ENCODE assay signal across 8 cellular contexts in the genomic region with DNA sequence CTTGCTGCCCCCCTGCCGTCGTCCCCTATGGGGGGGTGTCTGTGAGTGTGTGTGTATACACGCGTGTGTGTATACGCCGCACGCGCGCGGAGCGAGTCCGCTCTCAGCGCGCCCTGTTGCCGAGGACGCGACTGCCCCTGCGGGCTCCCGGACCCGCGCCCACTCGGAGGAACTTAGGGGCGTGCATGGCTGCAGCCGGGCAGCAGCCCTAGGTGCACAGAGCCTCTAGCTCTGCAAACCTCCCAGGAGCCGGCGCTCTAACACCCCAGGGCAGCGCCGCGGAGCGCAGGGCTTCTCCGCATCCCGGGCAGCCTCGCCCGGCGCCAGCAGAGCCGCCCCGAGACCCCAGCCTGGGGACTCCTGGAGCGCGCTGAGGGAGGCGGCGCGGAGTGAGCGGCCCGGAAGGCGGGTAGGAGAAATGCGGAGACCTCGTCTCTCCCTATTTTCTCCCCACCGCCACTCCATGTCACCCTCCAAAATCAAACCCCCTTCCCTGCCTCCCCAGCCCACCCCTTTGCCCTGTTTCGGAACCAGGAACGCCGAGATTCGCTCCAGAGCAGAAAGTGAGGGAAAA.
DNase-seq lines count a peak whose midpoint lies in the region; ATAC-seq and TF ChIP-seq lines count a peak whose summit lies in the region.

No MANE protein-coding gene starts in this region.

- DNase-seq in DMS 273 (lab: John Stamatoyannopoulos, UW; ENCODE audit: unreplicated experiment) (peak; percentile 66), DMS 273 treated with DMSO at 0.1 percent for 48 hours (lab: John Stamatoyannopoulos, UW) (no peak), HFF-Myc (ENCODE audit: extremely low read depth, low read depth) (no peak), OCI-M1 (lab: John Stamatoyannopoulos, UW) (peak; percentile 65), amniotic stem cell (lab: John Stamatoyannopoulos, UW) (peak; percentile 2), hepatic stellate cell (ENCODE audit: low spot score) (peak; percentile 31)

- peak overlapping the region; percentile 96 for H3K27ac ChIP-seq in rectal smooth muscle tissue (ENCODE audit: low read depth, low read length)

- TF ChIP-seq CTCF in HFF-Myc (IDR thresholded peaks at IDR 0.05; ENCODE audit: low read depth, low read length, missing control alignments) = no peak

- H3K9ac ChIP-seq in rectal smooth muscle tissue (ENCODE audit: low read length) = peak overlapping the region; percentile 97

- no peak for ATAC-seq in GM18861 (IDR thresholded peaks at IDR 0.05; ENCODE audit: unreplicated experiment)

- peaks cover 7% of the 10 kb centered on the region for H3K36me3 ChIP-seq in rectal smooth muscle tissue (ENCODE audit: control insufficient read depth, insufficient read depth, low read length)

- peak overlapping the region; percentile 77 for H3K4me3 ChIP-seq in HFF-Myc (replicated peaks; ENCODE audit: low read depth, low read length)
- peak overlapping the region; percentile 96 for H3K4me3 ChIP-seq in rectal smooth muscle tissue (ENCODE audit: low read length)

- no peaks in the 10 kb centered on the region for H3K27me3 ChIP-seq in rectal smooth muscle tissue (ENCODE audit: control insufficient read depth, insufficient read depth, low read length)

- H3K4me1 ChIP-seq in rectal smooth muscle tissue (ENCODE audit: control insufficient read depth, insufficient read depth, low read length) = peaks cover 26% of the 10 kb centered on the region

Comparison
In these comparisons a context has a peak if more than half of its experiments do, and no peak if none do; other contexts are left out.
1. DNase-seq: peak in DMS 273 (single experiment), OCI-M1 (single experiment), amniotic stem cell (single experiment) and hepatic stellate cell (single experiment); none in DMS 273 treated with DMSO at 0.1 percent for 48 hours (single experiment) and HFF-Myc (single experiment).